ENCODE assay signal across 14 cellular contexts in genomic region chr4:1323635-1324442, GRCh38. TPM values are rescaled to one million over a fixed set of nuclear protein-coding genes. Genes with fewer than 3 reads are reported as not detected.
A peak's percentile ranks its signal among the peaks of the same experiment; 100 is the strongest.
DNase-seq lines count a peak whose midpoint lies in the region; ATAC-seq, FAIRE-seq and TF ChIP-seq lines count a peak whose summit lies in the region.
"Had no signal": no experiment of that assay in that cellular context is flagged by ENCODE, and none has a peak within 500 bp of the region (broad histone marks: within the 10 kb centered on the region; RNA-seq: fewer than 3 reads in every experiment).

No MANE protein-coding gene starts in this region.

- peak; percentile 88 for FAIRE-seq in urothelium cell line (lab: Jason Lieb, UNC)

- TF ChIP-seq CTCF in fibroblast of the aortic adventitia (IDR thresholded peaks at IDR 0.05; ENCODE audit: insufficient read depth, low read length): no peak

- no peak overlapping the region for H3K4me3 ChIP-seq in fibroblast of the aortic adventitia (ENCODE audit: low read depth, low read length)
- H3K4me3 ChIP-seq: BLaER1, heart left ventricle, mucosa of descending colon had no signal

- no peak for ATAC-seq in left cardiac atrium
- ATAC-seq in GM18907 (IDR thresholded peaks at IDR 0.05; ENCODE audit: unreplicated experiment): no peak
- ATAC-seq in GM21737 (IDR thresholded peaks at IDR 0.05; ENCODE audit: unreplicated experiment): no peak
- ATAC-seq in left colon: no peak
- ATAC-seq: heart left ventricle, mucosa of descending colon had no signal

- intact Hi-C loops in left cardiac atrium (cut with DNase I): no loop called here
- intact Hi-C loops in cardiac septum (cut with DNase I): no loop called here
- intact Hi-C loops in left colon (cut with DNase I, micrococcal nuclease): no loop called here

- DNase-seq in left cardiac atrium: peak; percentile 4
- no peak for DNase-seq in cardiac septum (ENCODE audit: low spot score)
- peak; percentile 71 to 82 for DNase-seq in SW 1271 (lab: John Stamatoyannopoulos, UW)
- DNase-seq in fibroblast of the aortic adventitia (ENCODE audit: low read depth): peak; percentile 86
- peak; percentile 33 for DNase-seq in urothelium cell line (ENCODE audit: low spot score)
- DNase-seq in left colon: no peak
- DNase-seq: Kasumi-1, NCI-H774, T-helper 2 cell had no signal

RNA-seq across cellular contexts. Expression of gene UVSSA, which starts 23.2 kb away (rescaled TPM):
- total RNA-seq in left cardiac atrium: 1 to 10 TPM; 7.9 to 8.4 TPM
- 10.4 TPM for total RNA-seq in cardiac septum
- total RNA-seq in fibroblast of the aortic adventitia (ENCODE audit: low replicate concordance): 8.7 and 32.2 TPM in 2 replicates
- 10 to 100 TPM; 26.7 to 33.1 TPM for total RNA-seq in left colon

RNA-seq across cellular contexts. Expression of gene MAEA, which starts 34.1 kb away (rescaled TPM):
- total RNA-seq in left cardiac atrium (10 to 100 TPM; 41.9 to 59.3 TPM), cardiac septum (55.2 TPM), fibroblast of the aortic adventitia (ENCODE audit: low replicate concordance) (54.8 and 98.0 TPM in 2 replicates), left colon (100 to 1,000 TPM in 1 of 2 donors, 10 to 100 TPM in 1; 88.7 to 101 TPM)

Comparison
In these comparisons a context has a peak if more than half of its experiments do, and no peak if none do; other contexts are left out.
1. DNase-seq: peak in left cardiac atrium (single experiment), SW 1271 (2 of 2), fibroblast of the aortic adventitia (single experiment) and urothelium cell line (single experiment); none in cardiac septum (single experiment) and left colon (0 of 2).